ENCODE assay signal across 12 cellular contexts in the genomic region with DNA sequence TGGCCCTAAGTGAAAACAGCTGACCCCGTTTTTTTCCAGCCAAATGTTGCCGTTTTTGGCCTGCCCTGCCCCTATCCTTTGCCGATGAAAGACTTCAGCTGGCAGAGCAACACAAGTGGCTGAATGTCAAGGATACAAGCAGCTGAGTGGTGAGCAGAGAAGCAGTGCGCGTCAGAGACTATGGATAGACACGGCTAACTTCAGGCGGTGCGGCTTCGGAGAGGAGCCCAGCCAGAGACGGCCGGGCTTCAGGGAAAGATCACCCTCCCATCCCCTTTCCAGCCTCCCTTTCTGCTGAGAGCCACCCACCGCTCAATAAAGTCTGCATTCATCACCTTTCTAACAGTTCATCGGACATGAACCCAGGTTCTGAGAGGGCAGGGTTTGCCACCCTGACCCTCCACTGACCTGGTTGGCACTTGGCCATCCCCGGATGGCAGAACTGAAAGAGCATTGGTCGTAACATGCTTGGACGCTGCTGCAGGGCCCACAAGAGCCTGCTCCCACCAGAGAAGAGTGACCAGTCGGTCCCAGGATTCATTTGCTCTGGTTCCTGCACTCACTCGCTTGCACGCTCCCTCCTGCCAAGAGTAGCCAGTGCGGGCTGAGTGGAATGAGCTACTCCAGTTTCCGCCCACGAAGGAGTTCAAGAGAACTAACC.
DNase-seq lines count a peak whose midpoint lies in the region; ATAC-seq and TF ChIP-seq lines count a peak whose summit lies in the region.
"Had no signal": no experiment of that assay in that cellular context is flagged by ENCODE, and none has a peak within 500 bp of the region (broad histone marks: within the 10 kb centered on the region; RNA-seq: fewer than 3 reads in every experiment).

No MANE protein-coding gene starts in this region.

- no peak overlapping the region for H4K8ac ChIP-seq in mesenchymal stem cell (ENCODE audit: low read length)

- TF ChIP-seq CTCF in fibroblast of the aortic adventitia (IDR thresholded peaks at IDR 0.05; ENCODE audit: insufficient read depth, low read length) = no peak
- TF ChIP-seq CTCF in upper lobe of left lung (IDR thresholded peaks at IDR 0.05) = no peak

- H2BK15ac ChIP-seq in mesenchymal stem cell (ENCODE audit: low read depth, poor library complexity, severe bottlenecking) = no peak overlapping the region

- H3K4me1 ChIP-seq in mesenchymal stem cell (ENCODE audit: control insufficient read depth, insufficient read depth, low read depth, low read length) (no peaks in the 10 kb centered on the region), upper lobe of left lung (no peaks in the 10 kb centered on the region)

- H2BK5ac ChIP-seq in mesenchymal stem cell (ENCODE audit: low read depth, low read length, poor library complexity, severe bottlenecking) = no peak overlapping the region

- no peak overlapping the region for H2AK5ac ChIP-seq in mesenchymal stem cell (ENCODE audit: low read length, severe bottlenecking)

- no peak overlapping the region for H2BK12ac ChIP-seq in mesenchymal stem cell (ENCODE audit: low read length in 2 of 2)

- H3K4me2 ChIP-seq in mesenchymal stem cell (ENCODE audit: low read length, poor library complexity, severe bottlenecking) = no peak overlapping the region
- H3K4me2 ChIP-seq: PC-9 had no signal

- no peak for TF ChIP-seq EP300 in upper lobe of left lung (IDR thresholded peaks at IDR 0.05)

- no peak overlapping the region for H3K4ac ChIP-seq in mesenchymal stem cell (ENCODE audit: low read depth in 1 of 2, low read length in 2 of 2)

- H3K27me3 ChIP-seq in mesenchymal stem cell (ENCODE audit: control insufficient read depth in 1 of 2, insufficient read depth in 1 of 2, low read length in 2 of 2) (no peaks in the 10 kb centered on the region), upper lobe of left lung (no peaks in the 10 kb centered on the region)

- H3K27ac ChIP-seq in mesenchymal stem cell (ENCODE audit: low read length, poor library complexity, severe bottlenecking) = no peak overlapping the region
- peak overlapping the region in 3 of 4 donors; percentile 35 to 62 (median 61) for H3K27ac ChIP-seq in upper lobe of left lung
- H3K27ac ChIP-seq: PC-9 had no signal

- peak in 1 of 4 donors; percentile 18 for TF ChIP-seq POLR2A in upper lobe of left lung (IDR thresholded peaks at IDR 0.05)

- no peak overlapping the region for H2BK120ac ChIP-seq in mesenchymal stem cell (ENCODE audit: low read depth, low read length)

- no peak overlapping the region for H3K18ac ChIP-seq in mesenchymal stem cell (ENCODE audit: low read depth in 1 of 2, low read length in 2 of 2)

- no peak overlapping the region for H4K91ac ChIP-seq in mesenchymal stem cell (ENCODE audit: low read length)

- DNase-seq in DMS53 (lab: John Stamatoyannopoulos, UW) (peak; percentile 46), DMS53 treated with DMSO at 0.1 percent for 48 hours (lab: John Stamatoyannopoulos, UW; ENCODE audit: unreplicated experiment) (no peak), fibroblast of the aortic adventitia (ENCODE audit: low read depth) (peak; percentile 56), mesenchymal stem cell (no peak), upper lobe of left lung (peak in 1 of 2 donors; percentile 24), NCI-H1048 (lab: John Stamatoyannopoulos, UW) (no peak), SHP77 (lab: John Stamatoyannopoulos, UW) (no peak)
- DNase-seq: 8988T, PC-9, small intestine had no signal

- no peaks in the 10 kb centered on the region for H3K79me1 ChIP-seq in mesenchymal stem cell (replicated peaks; ENCODE audit: low read length, poor library complexity, severe bottlenecking)

- no peak overlapping the region for H3K23ac ChIP-seq in mesenchymal stem cell (ENCODE audit: low read length in 2 of 2)

- peak; percentile 66 to 83 for ATAC-seq in upper lobe of left lung (ENCODE audit: low FRiP score in 2 of 2)
- ATAC-seq in HG02571 (IDR thresholded peaks at IDR 0.05; ENCODE audit: unreplicated experiment) = no peak
- ATAC-seq: esophagus mucosa had no signal

- H3K36me3 ChIP-seq in mesenchymal stem cell (ENCODE audit: control insufficient read depth in 1 of 2, insufficient read depth in 2 of 2, low read depth in 1 of 2, low read length in 2 of 2) = no peaks in the 10 kb centered on the region
- no peaks in the 10 kb centered on the region for H3K36me3 ChIP-seq in upper lobe of left lung

- no peak overlapping the region for H3K14ac ChIP-seq in mesenchymal stem cell (ENCODE audit: low read length in 2 of 2)

- peak overlapping the region; percentile 62 for H3K9ac ChIP-seq in mesenchymal stem cell (ENCODE audit: low read length)

- no peak overlapping the region for H2AFZ ChIP-seq in mesenchymal stem cell (ENCODE audit: low read depth, low read length)
- H2AFZ ChIP-seq: PC-9 had no signal

- 93% methylated on average over 20 of the region's 22 CpGs for WGBS in mesenchymal stem cell
- 72 to 79% methylated on average over 19 to 21 of the region's 22 CpGs for WGBS in upper lobe of left lung, 2 donors

- H3K9me3 ChIP-seq in mesenchymal stem cell (ENCODE audit: control insufficient read depth, low read length) = peaks cover 3% of the 10 kb centered on the region
- H3K9me3 ChIP-seq in upper lobe of left lung = peaks cover 0 to 2% (median 0%) of the 10 kb centered on the region in 4 donors

- H3K4me3 ChIP-seq in fibroblast of the aortic adventitia (ENCODE audit: low read depth, low read length) (peak overlapping the region; percentile 17), mesenchymal stem cell (ENCODE audit: insufficient read depth in 1 of 2, low read depth in 1 of 2, low read length in 2 of 2) (peak overlapping the region in 1 of 2 experiments; percentile 73), upper lobe of left lung (peak overlapping the region in 1 of 4 donors; percentile 25)
- H3K4me3 ChIP-seq: PC-9 had no signal

Comparison
In these comparisons a context has a peak if more than half of its experiments do, and no peak if none do; other contexts are left out.
1. DNase-seq: peak in DMS53 (single experiment) and fibroblast of the aortic adventitia (single experiment); none in DMS53 treated with DMSO at 0.1 percent for 48 hours (single experiment), mesenchymal stem cell (single experiment), NCI-H1048 (single experiment) and SHP77 (0 of 2).